15 cellular contexts compared by ENCODE assay signal in the genomic region with DNA sequence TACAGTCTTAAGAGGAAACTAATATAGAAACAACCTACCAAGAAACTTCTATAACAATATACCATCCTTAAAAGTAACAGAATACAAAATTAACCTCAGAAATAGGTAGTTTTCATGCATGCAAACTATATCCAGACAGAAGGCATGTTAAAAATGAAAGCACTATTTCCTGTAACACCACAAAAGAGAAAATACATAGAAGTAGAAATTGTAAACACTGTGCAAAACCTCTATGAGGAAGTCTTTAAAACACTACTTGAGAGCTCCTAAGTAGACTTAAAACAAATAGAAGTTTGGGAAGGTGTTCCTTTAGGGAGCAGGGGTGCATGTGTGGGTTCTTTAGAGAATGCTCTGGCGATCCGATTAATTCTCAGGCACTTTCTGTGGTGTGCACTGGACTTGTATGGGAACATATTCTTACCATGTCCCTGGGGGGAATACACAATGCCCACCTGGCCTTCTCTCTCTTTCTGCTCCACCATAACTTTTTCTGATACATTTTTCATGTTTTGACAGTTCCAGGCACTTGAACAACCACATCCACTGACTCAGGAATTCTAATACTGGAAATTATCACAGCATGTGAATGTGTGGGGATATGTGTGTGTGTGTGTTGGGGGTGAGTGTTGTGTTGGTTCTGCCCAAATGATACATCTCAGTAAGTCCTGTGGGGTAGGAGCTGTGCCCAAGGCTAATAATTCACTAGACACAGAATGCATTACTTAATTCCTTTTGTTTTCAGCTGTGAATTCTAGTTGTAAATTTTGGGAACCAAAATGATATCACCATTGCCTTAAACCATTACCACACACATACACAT.
DNase-seq lines count a peak whose midpoint lies in the region; ATAC-seq and TF ChIP-seq lines count a peak whose summit lies in the region.
"Had no signal": no experiment of that assay in that cellular context is flagged by ENCODE, and none has a peak within 500 bp of the region (broad histone marks: within the 10 kb centered on the region; RNA-seq: fewer than 3 reads in every experiment).

No MANE protein-coding gene starts in this region.

- peaks cover 60% of the 10 kb centered on the region for H3K4me1 Mint-ChIP-seq in activated T-cell treated with anti-CD3 and anti-CD28 coated beads, Interleukin-2, amount 50 U/mL, for 4 hours (ENCODE audit: low read depth)

- peaks cover 1% of the 10 kb centered on the region for H3K36me3 Mint-ChIP-seq in activated T-cell treated with anti-CD3 and anti-CD28 coated beads, Interleukin-2, amount 50 U/mL, for 4 hours (ENCODE audit: insufficient read depth)

- H3K4me3 Mint-ChIP-seq in activated T-cell treated with anti-CD3 and anti-CD28 coated beads, Interleukin-2, amount 50 U/mL, for 4 hours: peak overlapping the region; percentile 40

- no peak for DNase-seq in activated T-cell treated with anti-CD3 and anti-CD28 coated beads, Interleukin-2, amount 50 U/mL, for 4 hours
- no peak for DNase-seq in activated T-cell treated with anti-CD3 and anti-CD28 coated beads, Interleukin-2, amount 50 U/mL, for 1 hour
- DNase-seq in UCSD-AML1 (lab: John Stamatoyannopoulos, UW; ENCODE audit: unreplicated experiment) (peak; percentile 9), renal cortical epithelial cell (ENCODE audit: low read depth) (peak; percentile 75), DMS 273 (lab: John Stamatoyannopoulos, UW; ENCODE audit: unreplicated experiment) (no peak)
- DNase-seq in effector CD8-positive, alpha-beta T cell (lab: John Stamatoyannopoulos, UW): no peak
- DNase-seq: ACHN, body of pancreas, DMS53, NCI-H1092 treated with DMSO at 0.1 percent for 48 hours, NCI-H748 treated with DMSO at 0.1 percent for 48 hours, SK-N-SH had no signal

- H3K9me3 Mint-ChIP-seq in activated T-cell treated with anti-CD3 and anti-CD28 coated beads, Interleukin-2, amount 50 U/mL, for 4 hours: no peaks in the 10 kb centered on the region

- TF ChIP-seq POLR2A in GM18505 (IDR thresholded peaks at IDR 0.05; ENCODE audit: borderline replicate concordance, extremely low read depth, insufficient read depth, insufficient read length): no peak

- ATAC-seq in activated T-cell treated with anti-CD3 and anti-CD28 coated beads, Interleukin-2, amount 50 U/mL, for 4 hours: peak in 1 of 2 donors; percentile 51
- ATAC-seq in HG02759 (IDR thresholded peaks at IDR 0.05; ENCODE audit: unreplicated experiment): peak; percentile 52
- ATAC-seq in GM18505 (IDR thresholded peaks at IDR 0.05; ENCODE audit: unreplicated experiment): no peak
- ATAC-seq: body of pancreas, HCT116 had no signal

- H3K27me3 Mint-ChIP-seq in activated T-cell treated with anti-CD3 and anti-CD28 coated beads, Interleukin-2, amount 50 U/mL, for 4 hours (ENCODE audit: low read depth): no peaks in the 10 kb centered on the region

Comparison
In these comparisons a context has a peak if more than half of its experiments do, and no peak if none do; other contexts are left out.
1. DNase-seq: peak in UCSD-AML1 (single experiment) and renal cortical epithelial cell (single experiment); none in activated T-cell treated with anti-CD3 and anti-CD28 coated beads, Interleukin-2, amount 50 U/mL, for 4 hours (single experiment), activated T-cell treated with anti-CD3 and anti-CD28 coated beads, Interleukin-2, amount 50 U/mL, for 1 hour (single experiment), effector CD8-positive, alpha-beta T cell (single experiment) and DMS 273 (single experiment).